ENCODE assay signal across 16 cellular contexts in the genomic region with DNA sequence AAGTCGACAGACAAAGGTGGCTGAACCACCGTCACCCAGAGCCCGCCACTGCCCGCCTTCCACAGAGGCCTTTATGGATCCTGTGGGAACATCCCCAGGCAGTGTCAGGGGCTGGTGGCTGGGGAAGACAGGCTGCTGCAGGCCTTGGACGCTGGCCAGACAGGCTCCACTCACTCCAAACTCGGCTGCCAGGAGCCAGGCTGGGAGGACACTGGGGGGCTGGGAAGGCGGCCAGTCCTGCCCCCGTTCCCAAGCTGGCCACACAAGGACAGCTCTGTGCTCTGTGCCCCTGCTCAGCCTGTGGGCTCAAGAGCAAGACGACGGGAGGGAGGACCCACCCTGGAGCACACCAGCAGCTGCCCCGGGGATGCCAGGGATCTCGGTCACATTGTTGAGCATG. TPM values are rescaled to one million over a fixed set of nuclear protein-coding genes. Genes with fewer than 3 reads are reported as not detected.
DNase-seq lines count a peak whose midpoint lies in the region; TF ChIP-seq lines count a peak whose summit lies in the region.
"Had no signal": no experiment of that assay in that cellular context is flagged by ENCODE, and none has a peak within 500 bp of the region (broad histone marks: within the 10 kb centered on the region; RNA-seq: fewer than 3 reads in every experiment).

No MANE protein-coding gene starts in this region.

- no peaks in the 10 kb centered on the region for H3K9me3 Mint-ChIP-seq in T-helper 2 cell treated with Interferon-gamma antibody and Interleukin-4, amounts not matched to agents 5 μg/mL and 100 μg/mL, for 36 hours
- H3K9me3 Mint-ChIP-seq: activated T-helper 1 cell treated with anti-CD3 and anti-CD28 coated beads, Interleukin-12 subunit alpha, Interleukin-12 subunit beta, Interleukin-2, Interleukin-4 antibody, amounts not matched to agents 30 ng/mL and 10 ng/mL and 1 ng/mL, durations not matched to agents 14 hours and 24 hours and 36 hours had no signal

- H3K27me3 Mint-ChIP-seq in T-helper 2 cell treated with Interferon-gamma antibody and Interleukin-4, amounts not matched to agents 5 μg/mL and 100 μg/mL, for 36 hours (ENCODE audit: low read depth), result no peaks in the 10 kb centered on the region

- intact Hi-C loops in lower leg skin (cut with DNase I; ENCODE audit: low total_unique reads), result no loop called here

- no peak overlapping the region for H3K4me3 Mint-ChIP-seq in T-helper 2 cell treated with Interferon-gamma antibody and Interleukin-4, amounts not matched to agents 5 μg/mL and 100 μg/mL, for 36 hours
- H3K4me3 Mint-ChIP-seq: activated T-helper 1 cell treated with anti-CD3 and anti-CD28 coated beads, Interleukin-12 subunit alpha, Interleukin-12 subunit beta, Interleukin-2, Interleukin-4 antibody, amounts not matched to agents 30 ng/mL and 10 ng/mL and 1 ng/mL, durations not matched to agents 14 hours and 24 hours and 36 hours had no signal

- DNase-seq in C1 segment of cervical spinal cord (lab: John Stamatoyannopoulos, UW) (peak in 13 of 14 donors; percentile 49 to 89 (median 75)), caudate nucleus (lab: John Stamatoyannopoulos, UW) (peak in 60 of 61 donors; percentile 54 to 94 (median 86)), hippocampal formation (lab: John Stamatoyannopoulos, UW) (peak; percentile 78 to 92), putamen (ENCODE audit: low spot score) (peak; percentile 92), lower leg skin (ENCODE audit: low spot score in 2 of 2) (no peak), NCI-H2107 (lab: John Stamatoyannopoulos, UW) (no peak)
- DNase-seq in T-helper 2 cell treated with Interferon-gamma antibody and Interleukin-4, amounts not matched to agents 5 μg/mL and 100 μg/mL, for 36 hours (ENCODE audit: low spot score), result no peak
- DNase-seq in stimulated activated CD4-positive, alpha-beta T cell treated with anti-CD3 and anti-CD28 coated beads, Interleukin-2, amount 100 ng/mL, for 24 hours, result no peak
- DNase-seq: activated CD4-positive, alpha-beta T cell treated with anti-CD3 and anti-CD28 coated beads, Interleukin-2, amount 50 U/mL, for 4 hours; amniotic stem cell; mucosa of descending colon; MV-4-11; SIG-M5 had no signal

- no peaks in the 10 kb centered on the region for H3K4me1 Mint-ChIP-seq in T-helper 2 cell treated with Interferon-gamma antibody and Interleukin-4, amounts not matched to agents 5 μg/mL and 100 μg/mL, for 36 hours (ENCODE audit: low read depth)

- peak overlapping the region; percentile 84 for H3K27ac ChIP-seq in caudate nucleus (ENCODE audit: low read depth, low read length)
- H3K27ac ChIP-seq: parathyroid adenoma had no signal

- 66 to 68% methylated on average over 10 to 12 of the region's 12 CpGs for WGBS in lower leg skin, 2 donors

- no peak overlapping the region for H3K4me3 ChIP-seq in lower leg skin (ENCODE audit: low read depth, poor library complexity, severe bottlenecking)
- H3K4me3 ChIP-seq: mucosa of descending colon had no signal

- H3K36me3 Mint-ChIP-seq in T-helper 2 cell treated with Interferon-gamma antibody and Interleukin-4, amounts not matched to agents 5 μg/mL and 100 μg/mL, for 36 hours (ENCODE audit: low read depth), result peaks cover 11% of the 10 kb centered on the region

- H3K27ac Mint-ChIP-seq in T-helper 2 cell treated with Interferon-gamma antibody and Interleukin-4, amounts not matched to agents 5 μg/mL and 100 μg/mL, for 36 hours, result no peak overlapping the region
- H3K27ac Mint-ChIP-seq: activated T-helper 1 cell treated with anti-CD3 and anti-CD28 coated beads, Interleukin-12 subunit alpha, Interleukin-12 subunit beta, Interleukin-2, Interleukin-4 antibody, amounts not matched to agents 30 ng/mL and 10 ng/mL and 1 ng/mL, durations not matched to agents 14 hours and 24 hours and 36 hours had no signal

- no peak for TF ChIP-seq POLR2A in lower leg skin (IDR thresholded peaks at IDR 0.05)

- no peak for TF ChIP-seq CTCF in lower leg skin (IDR thresholded peaks at IDR 0.05)

RNA-seq across cellular contexts. Expression of gene LCAT, which starts 7.6 kb away (rescaled TPM):
- total RNA-seq in lower leg skin, result 10 to 100 TPM in 3 of 4 donors, 1 to 10 TPM in 1; 6.4 to 16.5 (median 12.1) TPM

RNA-seq across cellular contexts. Expression of gene PSMB10, which starts 14.8 kb away (rescaled TPM):
- 10 to 100 TPM; 11.4 to 20.4 (median 17.8) TPM for total RNA-seq in lower leg skin

RNA-seq across cellular contexts. Expression of gene SLC12A4, which starts 17.0 kb away (rescaled TPM):
- total RNA-seq in lower leg skin, result 10 to 100 TPM; 31.3 to 74.1 (median 50.9) TPM

RNA-seq across cellular contexts. Expression of gene CTRL, which starts 19.8 kb away (rescaled TPM):
- total RNA-seq in lower leg skin, result 1 to 10 TPM in 1 of 4 donors, under 1 TPM in 1, not detected in 2; 0.84 to 1.7 TPM

RNA-seq across cellular contexts. Expression of gene DPEP3, which starts 28.8 kb away (rescaled TPM):
- total RNA-seq in lower leg skin, result under 1 TPM in 2 of 4 donors, not detected in 2; 0.15 to 0.26 TPM
- total RNA-seq: activated T-helper 1 cell treated with anti-CD3 and anti-CD28 coated beads, Interleukin-12 subunit alpha, Interleukin-12 subunit beta, Interleukin-2, Interleukin-4 antibody, amounts not matched to agents 30 ng/mL and 10 ng/mL and 1 ng/mL, durations not matched to agents 14 hours and 24 hours and 36 hours; dermis microvascular lymphatic vessel endothelial cell; mucosa of descending colon had no signal

Comparison
In these comparisons a context has a peak if more than half of its experiments do, and no peak if none do; other contexts are left out.
1. DNase-seq: peak in C1 segment of cervical spinal cord (13 of 14), caudate nucleus (60 of 61), hippocampal formation (2 of 2) and putamen (single experiment); none in T-helper 2 cell treated with Interferon-gamma antibody and Interleukin-4, amounts not matched to agents 5 μg/mL and 100 μg/mL, for 36 hours (single experiment), lower leg skin (0 of 2), NCI-H2107 (single experiment) and stimulated activated CD4-positive, alpha-beta T cell treated with anti-CD3 and anti-CD28 coated beads, Interleukin-2, amount 100 ng/mL, for 24 hours (0 of 2).